Comparison of ENCODE assay signal across 8 cellular contexts in genomic region chr5:127313847-127314473, GRCh38. TPM values are rescaled to one million over a fixed set of nuclear protein-coding genes. Genes with fewer than 3 reads are reported as not detected.
A peak's percentile ranks its signal among the peaks of the same experiment; 100 is the strongest.
DNase-seq lines count a peak whose midpoint lies in the region; ATAC-seq lines count a peak whose summit lies in the region.

No MANE protein-coding gene starts in this region.

- H3K9me3 Mint-ChIP-seq in immature natural killer cell = no peaks in the 10 kb centered on the region

- peak; percentile 51 for DNase-seq in GDM1 (lab: John Stamatoyannopoulos, UW)
- DNase-seq in T follicular helper cell (ENCODE audit: low read depth) = peak; percentile 45
- peak; percentile 35 for DNase-seq in activated naive CD8-positive, alpha-beta T cell treated with anti-CD3 and anti-CD28 coated beads, Interleukin-2, amount 50 U/mL, for 16 hours (ENCODE audit: low read depth, low spot score)
- peak; percentile 16 to 46 (median 36) for DNase-seq in immature natural killer cell
- peak; percentile 41 for DNase-seq in stimulated activated CD4-positive, alpha-beta T cell treated with anti-CD3 and anti-CD28 coated beads, Interleukin-2, amount 100 ng/mL, for 4 hours (ENCODE audit: low read depth)
- DNase-seq in foreskin melanocyte = no peak

- H3K4me3 Mint-ChIP-seq in immature natural killer cell = no peak overlapping the region

- ATAC-seq in GM21381 (IDR thresholded peaks at IDR 0.05; ENCODE audit: unreplicated experiment) (peak; percentile 96), HG03575 (IDR thresholded peaks at IDR 0.05; ENCODE audit: extremely low read depth, insufficient number of reproducible peaks, low FRiP score, unreplicated experiment) (peak; percentile 83)

- H3K27ac Mint-ChIP-seq in immature natural killer cell = no peak overlapping the region

- H3K36me3 Mint-ChIP-seq in immature natural killer cell = no peaks in the 10 kb centered on the region

- H3K27me3 Mint-ChIP-seq in immature natural killer cell (ENCODE audit: low read depth in 3 of 3) = peaks cover 0 to 6% (median 1%) of the 10 kb centered on the region in 3 donors

- no peaks in the 10 kb centered on the region for H3K4me1 Mint-ChIP-seq in immature natural killer cell

RNA-seq across cellular contexts. Expression of gene MEGF10, which starts 23.4 kb away (rescaled TPM):
- polyA plus RNA-seq in immature natural killer cell = not detected
